8 cellular contexts compared by ENCODE assay signal in the genomic region with DNA sequence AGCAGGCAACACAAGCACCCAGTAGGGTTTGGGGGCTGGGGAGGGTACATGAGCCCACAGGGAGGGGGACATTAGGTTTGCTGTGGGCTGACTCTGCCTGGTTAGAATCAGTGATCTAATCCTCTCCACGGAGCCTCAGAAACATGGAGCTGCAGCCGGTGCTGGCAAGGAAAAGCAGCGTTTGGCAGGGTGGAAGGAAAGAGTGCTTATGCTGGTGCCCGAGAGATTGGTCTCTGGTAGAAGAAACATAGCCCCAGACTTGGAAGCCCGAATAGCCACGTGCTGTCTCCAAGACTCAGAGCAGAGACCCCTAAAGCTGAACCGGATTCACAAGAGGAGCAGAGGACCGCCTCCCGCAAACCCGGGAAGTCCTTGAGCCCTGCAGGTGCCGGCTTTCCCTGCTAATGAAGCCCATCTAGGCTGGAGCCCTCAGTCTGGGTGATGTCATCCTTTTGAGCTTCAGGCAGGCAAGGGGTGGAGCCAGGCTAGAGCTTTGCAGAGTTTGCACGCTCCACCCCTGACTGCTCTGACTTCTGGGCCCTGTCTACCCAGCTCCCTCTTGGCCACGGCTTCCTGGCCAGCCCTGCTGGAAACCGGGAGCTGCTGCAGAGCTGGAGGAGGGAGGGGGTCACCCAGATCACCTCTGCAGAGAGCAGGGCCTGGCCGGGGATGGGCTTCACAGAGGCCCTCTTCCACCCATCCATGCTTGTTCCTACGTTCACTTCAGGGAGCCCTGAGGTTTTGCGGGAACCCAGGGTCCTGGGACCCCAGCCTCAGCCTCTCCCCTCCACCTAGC.
A peak's percentile ranks its signal among the peaks of the same experiment; 100 is the strongest.
DNase-seq lines count a peak whose midpoint lies in the region; ATAC-seq and TF ChIP-seq lines count a peak whose summit lies in the region.

No MANE protein-coding gene starts in this region.

- H3K36me3 ChIP-seq in BLaER1: no peaks in the 10 kb centered on the region
- H3K36me3 ChIP-seq in RWPE2 (ENCODE audit: low read depth): no peaks in the 10 kb centered on the region

- in situ Hi-C loops in KBM-7 (cut with MboI; ENCODE audit: low pct_unique_long_range_greater_than_20kb, low sequenced_read_pairs): no loop called here

- H3K27ac Mint-ChIP-seq in activated naive CD4-positive, alpha-beta T cell treated with anti-CD3 and anti-CD28 coated beads, Interleukin-2, amount 10 ng/mL, durations not matched to agents 7 days and 5 days: peak overlapping the region; percentile 86
- H3K27ac Mint-ChIP-seq in nephron progenitor cell: no peak overlapping the region

- no peaks in the 10 kb centered on the region for H3K9me3 Mint-ChIP-seq in activated naive CD4-positive, alpha-beta T cell treated with anti-CD3 and anti-CD28 coated beads, Interleukin-2, amount 10 ng/mL, durations not matched to agents 7 days and 5 days
- H3K9me3 Mint-ChIP-seq in nephron progenitor cell: no peaks in the 10 kb centered on the region

- no peaks in the 10 kb centered on the region for H3K9me3 ChIP-seq in BLaER1
- H3K9me3 ChIP-seq in RWPE2 (ENCODE audit: severe bottlenecking): no peaks in the 10 kb centered on the region

- peaks cover 5% of the 10 kb centered on the region for H3K36me3 Mint-ChIP-seq in activated naive CD4-positive, alpha-beta T cell treated with anti-CD3 and anti-CD28 coated beads, Interleukin-2, amount 10 ng/mL, durations not matched to agents 7 days and 5 days
- H3K36me3 Mint-ChIP-seq in nephron progenitor cell (ENCODE audit: low read depth): no peaks in the 10 kb centered on the region

- H3K4me1 ChIP-seq in BLaER1: peaks cover 66% of the 10 kb centered on the region
- H3K4me1 ChIP-seq in RWPE2 (ENCODE audit: insufficient read depth, poor library complexity, severe bottlenecking): peaks cover 27% of the 10 kb centered on the region

- H3K27me3 ChIP-seq in BLaER1 (no peaks in the 10 kb centered on the region), RWPE2 (ENCODE audit: insufficient read depth, poor library complexity, severe bottlenecking) (no peaks in the 10 kb centered on the region)

- peaks cover 81% of the 10 kb centered on the region for H3K4me1 Mint-ChIP-seq in activated naive CD4-positive, alpha-beta T cell treated with anti-CD3 and anti-CD28 coated beads, Interleukin-2, amount 10 ng/mL, durations not matched to agents 7 days and 5 days
- H3K4me1 Mint-ChIP-seq in nephron progenitor cell: peaks cover 69% of the 10 kb centered on the region

- ATAC-seq in GM21423 (IDR thresholded peaks at IDR 0.05; ENCODE audit: unreplicated experiment): peak; percentile 53
- ATAC-seq in RWPE2 (ENCODE audit: low read depth): peak; percentile 88

- H3K4me2 ChIP-seq in BLaER1: peak overlapping the region; percentile 80

- peak overlapping the region; percentile 50 for H3K4me3 Mint-ChIP-seq in activated naive CD4-positive, alpha-beta T cell treated with anti-CD3 and anti-CD28 coated beads, Interleukin-2, amount 10 ng/mL, durations not matched to agents 7 days and 5 days
- H3K4me3 Mint-ChIP-seq in nephron progenitor cell: peak overlapping the region; percentile 34

- H3K9ac ChIP-seq in BLaER1: peak overlapping the region; percentile 15; the same call in 1 of the 2 replicates

- H3K4me3 ChIP-seq in BLaER1 (peak overlapping the region; percentile 21; the same call in 1 of the 2 replicates), RWPE2 (ENCODE audit: severe bottlenecking) (no peak overlapping the region)

- CTCF ChIA-PET in activated naive CD4-positive, alpha-beta T cell treated with anti-CD3 and anti-CD28 coated beads, Interleukin-2, amount 10 ng/mL, durations not matched to agents 7 days and 5 days (lab: Charles Lee): interaction anchor here (0.6 to 2.9 kb wide), 6 partner anchors 10 to 106 kb away, joined by 3 to 13 read pairs (median 3); no protein-coding TSS in a partner anchor

- peak overlapping the region; percentile 45 for H3K27ac ChIP-seq in BLaER1
- H3K27ac ChIP-seq in RWPE2 (ENCODE audit: poor library complexity, severe bottlenecking): peak overlapping the region; percentile 61

- DNase-seq in KBM-7: peak; percentile 80
- DNase-seq in RWPE2 (ENCODE audit: low spot score): no peak
- DNase-seq in activated naive CD4-positive, alpha-beta T cell treated with anti-CD3 and anti-CD28 coated beads, Interleukin-2, amount 10 ng/mL, durations not matched to agents 7 days and 5 days: peak; percentile 88
- DNase-seq in foreskin melanocyte: peak; percentile 72
- DNase-seq in nephron progenitor cell: peak; percentile 83
- peak; percentile 86 for DNase-seq in stromal cell of bone marrow (ENCODE audit: low read depth)

- H3K27me3 Mint-ChIP-seq in activated naive CD4-positive, alpha-beta T cell treated with anti-CD3 and anti-CD28 coated beads, Interleukin-2, amount 10 ng/mL, durations not matched to agents 7 days and 5 days: peaks cover 40% of the 10 kb centered on the region
- H3K27me3 Mint-ChIP-seq in nephron progenitor cell (ENCODE audit: low read depth, poor library complexity): peaks cover 38% of the 10 kb centered on the region

- TF ChIP-seq CTCF in RWPE2 (IDR thresholded peaks at IDR 0.05; ENCODE audit: poor library complexity, severe bottlenecking) (no peak), nephron progenitor cell (IDR thresholded peaks at IDR 0.05) (no peak)

- no peaks in the 10 kb centered on the region for H4K20me1 ChIP-seq in BLaER1
